In genomic region chr13:24076124-24076523, GRCh38 we compare ENCODE assay signal across 13 cellular contexts.
DNase-seq lines count a peak whose midpoint lies in the region; ATAC-seq and TF ChIP-seq lines count a peak whose summit lies in the region.
"Had no signal": no experiment of that assay in that cellular context is flagged by ENCODE, and none has a peak within 500 bp of the region (broad histone marks: within the 10 kb centered on the region; RNA-seq: fewer than 3 reads in every experiment).

No MANE protein-coding gene starts in this region.

- no peak for TF ChIP-seq POLR2A in erythroblast (IDR thresholded peaks at IDR 0.05; ENCODE audit: low read length)

- TF ChIP-seq CTCF in 22Rv1 (IDR thresholded peaks at IDR 0.05) (no peak), GM10266 (IDR thresholded peaks at IDR 0.05; ENCODE audit: control insufficient read depth, insufficient read depth, low read depth, missing control alignments) (no peak)

- DNase-seq in LoVo (ENCODE audit: low spot score) (peak; percentile 68), erythroblast (lab: John Stamatoyannopoulos, UW) (peak; percentile 1 to 17), mucosa of gallbladder (ENCODE audit: low spot score) (peak; percentile 69), ecto neural progenitor cell (ENCODE audit: low spot score) (no peak), GM10266 (ENCODE audit: extremely low spot score) (no peak)
- DNase-seq in effector CD8-positive, alpha-beta T cell (lab: John Stamatoyannopoulos, UW) = no peak
- DNase-seq: activated CD8-positive, alpha-beta memory T cell treated with anti-CD3 and anti-CD28 coated beads, Interleukin-2, amount 50 U/mL, for 48 hours; DMS79 treated with DMSO at 0.1 percent for 48 hours; NCI-H1092 treated with DMSO at 0.1 percent for 48 hours; NCI-H510A treated with DMSO at 0.1 percent for 48 hours; uterus had no signal

- no peak for ATAC-seq in GM19328 (IDR thresholded peaks at IDR 0.05; ENCODE audit: unreplicated experiment)

- H3K27ac ChIP-seq in 22Rv1 = peak overlapping the region; percentile 91

Comparison
In these comparisons a context has a peak if more than half of its experiments do, and no peak if none do; other contexts are left out.
1. DNase-seq: peak in LoVo (single experiment), erythroblast (2 of 2) and mucosa of gallbladder (single experiment); none in ecto neural progenitor cell (single experiment), effector CD8-positive, alpha-beta T cell (single experiment) and GM10266 (single experiment).